ENCODE assay signal across 20 cellular contexts in the genomic region with DNA sequence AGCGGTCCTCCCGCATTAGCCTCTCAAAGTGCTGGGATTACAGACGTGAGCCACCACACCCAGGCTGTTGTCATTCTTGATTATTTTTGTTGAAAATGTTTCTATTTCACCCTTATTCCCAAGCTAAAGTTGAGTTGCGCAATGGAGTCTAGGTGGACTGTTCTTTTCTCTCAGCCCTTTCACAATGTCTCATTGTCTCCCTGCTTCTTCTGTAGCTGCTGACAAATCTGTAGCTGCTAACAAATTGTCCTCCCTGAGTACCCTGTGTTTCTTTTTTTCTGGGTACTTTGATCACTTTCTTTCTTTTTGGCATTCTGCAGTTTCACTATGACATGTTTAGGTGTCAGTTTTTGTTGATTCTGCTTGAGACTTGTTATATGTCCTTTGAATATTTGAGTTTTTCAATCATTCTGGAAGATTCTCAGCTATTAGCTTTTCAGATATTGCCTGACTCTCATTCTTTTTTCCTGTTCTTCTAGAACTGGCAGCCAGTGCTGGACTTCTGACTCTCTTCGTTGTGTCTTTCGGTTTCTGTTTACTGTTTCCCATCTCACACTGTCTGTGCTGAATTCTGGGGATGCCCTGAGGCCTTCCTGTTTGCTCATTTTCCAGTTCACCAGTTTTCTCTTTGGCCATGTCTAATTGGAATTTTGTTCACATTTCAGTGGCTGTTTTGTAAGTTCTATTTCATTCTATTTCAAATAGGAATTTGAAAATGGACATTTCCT. TPM values are rescaled to one million over a fixed set of nuclear protein-coding genes. Genes with fewer than 3 reads are reported as not detected.
DNase-seq lines count a peak whose midpoint lies in the region; ATAC-seq, FAIRE-seq and TF ChIP-seq lines count a peak whose summit lies in the region.
"Had no signal": no experiment of that assay in that cellular context is flagged by ENCODE, and none has a peak within 500 bp of the region (broad histone marks: within the 10 kb centered on the region; RNA-seq: fewer than 3 reads in every experiment).

No MANE protein-coding gene starts in this region.

- no peak overlapping the region for H3K4me2 ChIP-seq in astrocyte (ENCODE audit: low read length)
- no peak overlapping the region for H3K4me2 ChIP-seq in trophoblast cell (ENCODE audit: low read length)

- H2BK5ac ChIP-seq in trophoblast cell (ENCODE audit: low read depth, low read length, poor library complexity), result no peak overlapping the region

- WGBS in trophoblast cell (ENCODE audit: extremely low coverage, insufficient coverage, insufficient read length), result no CpG with 5 or more reads among the region's 6 CpGs

- no peak overlapping the region for H3K18ac ChIP-seq in trophoblast cell (ENCODE audit: low read length)

- H3K14ac ChIP-seq in trophoblast cell (ENCODE audit: low read length), result no peak overlapping the region

- H2AFZ ChIP-seq in astrocyte (ENCODE audit: low read depth, low read length) (no peak overlapping the region), trophoblast cell (ENCODE audit: insufficient read depth, low read length, poor library complexity) (no peak overlapping the region)

- no peak overlapping the region for H4K91ac ChIP-seq in trophoblast cell (ENCODE audit: low read depth, low read length)

- no peak for TF ChIP-seq CTCF in NB4 (IDR thresholded peaks at IDR 0.05; ENCODE audit: low read depth, low read length)
- no peak for TF ChIP-seq CTCF in astrocyte (IDR thresholded peaks at IDR 0.05; ENCODE audit: insufficient read depth, low read depth, low read length)
- no peak for TF ChIP-seq CTCF in right atrium auricular region (IDR thresholded peaks at IDR 0.05)

- H3K4me1 Mint-ChIP-seq in activated T-cell treated with anti-CD3 and anti-CD28 coated beads, Interleukin-2, amount 50 U/mL, for 72 hours (ENCODE audit: low read depth), result peaks cover 30% of the 10 kb centered on the region
- peaks cover 3% of the 10 kb centered on the region for H3K4me1 Mint-ChIP-seq in astrocyte (ENCODE audit: low read depth, unreplicated experiment)

- H3K79me1 ChIP-seq in trophoblast cell (ENCODE audit: low read length), result peaks cover 14% of the 10 kb centered on the region

- peak overlapping the region in 1 of 2 donors; percentile 67 for H3K4me3 Mint-ChIP-seq in activated T-cell treated with anti-CD3 and anti-CD28 coated beads, Interleukin-2, amount 50 U/mL, for 72 hours
- H3K4me3 Mint-ChIP-seq in astrocyte (ENCODE audit: unreplicated experiment), result no peak overlapping the region

- H4K12ac ChIP-seq in trophoblast cell (ENCODE audit: low read depth, low read length), result no peak overlapping the region

- H2BK120ac ChIP-seq in trophoblast cell (ENCODE audit: insufficient read depth, low read length, poor library complexity), result no peak overlapping the region

- H3K4me3 ChIP-seq in NB4 (ENCODE audit: low read depth, low read length), result no peak overlapping the region
- H3K4me3 ChIP-seq in astrocyte (ENCODE audit: insufficient read depth, low read depth, low read length), result no peak overlapping the region
- no peak overlapping the region for H3K4me3 ChIP-seq in trophoblast cell (ENCODE audit: low read depth, low read length)
- H3K4me3 ChIP-seq in right atrium auricular region, result no peak overlapping the region
- H3K4me3 ChIP-seq: body of pancreas, ovary, thoracic aorta had no signal

- peak in 1 of 2 donors; percentile 43 for ATAC-seq in activated T-cell treated with anti-CD3 and anti-CD28 coated beads, Interleukin-2, amount 50 U/mL, for 72 hours (replicated peaks in 1 of 2)
- no peak for ATAC-seq in HG02610 (IDR thresholded peaks at IDR 0.05; ENCODE audit: unreplicated experiment)
- no peak for ATAC-seq in GM18519 (IDR thresholded peaks at IDR 0.05; ENCODE audit: low FRiP score, unreplicated experiment)
- ATAC-seq: body of pancreas had no signal

- peak overlapping the region; percentile 45 for H3K27ac Mint-ChIP-seq in activated T-cell treated with anti-CD3 and anti-CD28 coated beads, Interleukin-2, amount 50 U/mL, for 72 hours
- H3K27ac Mint-ChIP-seq in astrocyte (ENCODE audit: unreplicated experiment), result peak overlapping the region; percentile 2

- DNase-seq in activated T-cell treated with anti-CD3 and anti-CD28 coated beads, Interleukin-2, amount 50 U/mL, for 72 hours, result no peak
- DNase-seq in activated T-cell treated with anti-CD3 and anti-CD28 coated beads for 4 hours (no peak), NB4 (ENCODE audit: low read depth) (peak; percentile 45), astrocyte (ENCODE audit: low read depth) (no peak), trophoblast cell (peak; percentile 29 to 77), right atrium auricular region (ENCODE audit: low spot score) (no peak)
- DNase-seq: body of pancreas; effector CD8-positive, alpha-beta T cell; H7; islet precursor cell; Kasumi-1; midbrain; ovary; SHP77 treated with DMSO at 0.1 percent for 48 hours; stimulated activated CD4-positive, alpha-beta T cell treated with anti-CD3 and anti-CD28 coated beads, Interleukin-12 subunit alpha, Interleukin-12 subunit beta, amount 100 ng/mL, for 4 hours had no signal

- H3K9me3 ChIP-seq in astrocyte (ENCODE audit: insufficient read depth, low read depth, low read length) (no peaks in the 10 kb centered on the region), trophoblast cell (ENCODE audit: insufficient read depth, low read depth, low read length) (no peaks in the 10 kb centered on the region), right atrium auricular region (peaks cover 0 to 15% of the 10 kb centered on the region in 2 donors)
- H3K9me3 ChIP-seq: body of pancreas, ovary, thoracic aorta had no signal

- H3K4me1 ChIP-seq in astrocyte (ENCODE audit: insufficient read depth, low read length) (peaks cover 16% of the 10 kb centered on the region), trophoblast cell (ENCODE audit: control insufficient read depth in 1 of 2, insufficient read depth in 2 of 2, low read length in 2 of 2) (peaks cover 10 to 11% of the 10 kb centered on the region in 2 experiments), right atrium auricular region (peaks cover 0 to 28% of the 10 kb centered on the region in 2 donors)

- H3K36me3 ChIP-seq in astrocyte (ENCODE audit: insufficient read depth, low read length) (no peaks in the 10 kb centered on the region), trophoblast cell (ENCODE audit: control insufficient read depth in 1 of 2, insufficient read depth in 2 of 2, low read length in 2 of 2) (no peaks in the 10 kb centered on the region), right atrium auricular region (no peaks in the 10 kb centered on the region)
- H3K36me3 ChIP-seq: ovary had no signal

- peaks cover 11% of the 10 kb centered on the region for H3K27me3 Mint-ChIP-seq in activated T-cell treated with anti-CD3 and anti-CD28 coated beads, Interleukin-2, amount 50 U/mL, for 72 hours (ENCODE audit: low read depth)
- no peaks in the 10 kb centered on the region for H3K27me3 Mint-ChIP-seq in astrocyte (ENCODE audit: low read depth, unreplicated experiment)

- no peak for TF ChIP-seq POLR2A in NB4 (IDR thresholded peaks at IDR 0.05; ENCODE audit: extremely low read depth, insufficient read length)

- H3K23ac ChIP-seq in trophoblast cell (ENCODE audit: low read length), result no peak overlapping the region

- no peak overlapping the region for H3K4ac ChIP-seq in trophoblast cell (ENCODE audit: low read depth, low read length)

- no peak overlapping the region for H2AK5ac ChIP-seq in trophoblast cell (ENCODE audit: low read length)

- H3K27me3 ChIP-seq in astrocyte (ENCODE audit: insufficient read depth, low read length) (no peaks in the 10 kb centered on the region), trophoblast cell (ENCODE audit: insufficient read depth, low read length) (no peaks in the 10 kb centered on the region), right atrium auricular region (no peaks in the 10 kb centered on the region)
- H3K27me3 ChIP-seq: body of pancreas, ovary had no signal

- peak; percentile 23 for FAIRE-seq in astrocyte (lab: Jason Lieb, UNC)
- FAIRE-seq: D721Med had no signal

- H3K9me3 Mint-ChIP-seq in activated T-cell treated with anti-CD3 and anti-CD28 coated beads, Interleukin-2, amount 50 U/mL, for 72 hours, result peaks cover 2 to 8% of the 10 kb centered on the region in 2 donors
- H3K9me3 Mint-ChIP-seq in astrocyte (ENCODE audit: unreplicated experiment), result no peaks in the 10 kb centered on the region

- peaks cover 4 to 5% of the 10 kb centered on the region in 2 donors for H3K36me3 Mint-ChIP-seq in activated T-cell treated with anti-CD3 and anti-CD28 coated beads, Interleukin-2, amount 50 U/mL, for 72 hours (ENCODE audit: insufficient read depth in 2 of 2)
- peaks cover 16% of the 10 kb centered on the region for H3K36me3 Mint-ChIP-seq in astrocyte (ENCODE audit: low read depth, unreplicated experiment)

- no peaks in the 10 kb centered on the region for H3K79me2 ChIP-seq in astrocyte (ENCODE audit: insufficient read depth, low read length)
- peaks cover under 1% of the 10 kb centered on the region for H3K79me2 ChIP-seq in trophoblast cell (ENCODE audit: control insufficient read depth, insufficient read depth, low read length, poor library complexity)

- H2BK12ac ChIP-seq in trophoblast cell (ENCODE audit: low read length), result no peak overlapping the region

- H4K20me1 ChIP-seq in astrocyte (ENCODE audit: insufficient read depth, low read length), result peaks cover 4% of the 10 kb centered on the region

- H3K9ac ChIP-seq in astrocyte (ENCODE audit: low read length) (no peak overlapping the region), trophoblast cell (ENCODE audit: low read length) (no peak overlapping the region)

- no peak overlapping the region for H4K8ac ChIP-seq in trophoblast cell (ENCODE audit: low read depth, low read length)

- H3K27ac ChIP-seq in astrocyte (ENCODE audit: low read depth, low read length) (no peak overlapping the region), trophoblast cell (ENCODE audit: low read depth, low read length) (no peak overlapping the region), right atrium auricular region (no peak overlapping the region)
- H3K27ac ChIP-seq: ovary, thoracic aorta had no signal

RNA-seq across cellular contexts. Expression of gene ABCD1, which starts 6.6 kb away (rescaled TPM):
- 1 to 10 TPM; 8.0 to 8.3 TPM for total RNA-seq in activated T-cell treated with anti-CD3 and anti-CD28 coated beads, Interleukin-2, amount 50 U/mL, for 72 hours
- total RNA-seq in astrocyte (27.2 and 30.5 TPM in 2 replicates), right atrium auricular region (10 to 100 TPM; 15.2 to 18.0 TPM)
- polyA plus RNA-seq in trophoblast cell (2013), result 21.5 and 22.9 TPM in 2 replicates

RNA-seq across cellular contexts. Expression of gene BCAP31, which starts 7.1 kb away (rescaled TPM):
- 10 to 100 TPM; 91.5 to 94.1 TPM for total RNA-seq in activated T-cell treated with anti-CD3 and anti-CD28 coated beads, Interleukin-2, amount 50 U/mL, for 72 hours
- 219 and 222 TPM in 2 replicates for total RNA-seq in astrocyte
- polyA plus RNA-seq in trophoblast cell (2013), result 133 and 142 TPM in 2 replicates
- total RNA-seq in right atrium auricular region, result 100 to 1,000 TPM in 1 of 2 donors, 10 to 100 TPM in 1; 86.3 to 109 TPM

RNA-seq across cellular contexts. Expression of gene PLXNB3, which starts 32.8 kb away (rescaled TPM):
- 1 to 10 TPM in 1 of 2 donors, under 1 TPM in 1; 0.77 to 1.7 TPM for total RNA-seq in activated T-cell treated with anti-CD3 and anti-CD28 coated beads, Interleukin-2, amount 50 U/mL, for 72 hours
- total RNA-seq in astrocyte, result 5.3 and 5.4 TPM in 2 replicates
- polyA plus RNA-seq in trophoblast cell (2013), result 0.23 and 0.33 TPM in 2 replicates
- 1 to 10 TPM; 5.6 to 8.2 TPM for total RNA-seq in right atrium auricular region
- total RNA-seq: H7 had no signal

RNA-seq across cellular contexts. Expression of gene SLC6A8, which starts 43.6 kb away (rescaled TPM):
- total RNA-seq in activated T-cell treated with anti-CD3 and anti-CD28 coated beads, Interleukin-2, amount 50 U/mL, for 72 hours, result 1 to 10 TPM; 1.8 to 2.2 TPM
- total RNA-seq in astrocyte (52.6 and 57.9 TPM in 2 replicates), right atrium auricular region (10 to 100 TPM; 71.3 to 76.6 TPM)
- polyA plus RNA-seq in trophoblast cell (2013), result 39.7 and 43.0 TPM in 2 replicates

RNA-seq across cellular contexts. Expression of gene SRPK3, which starts 49.6 kb away (rescaled TPM):
- not detected for total RNA-seq in activated T-cell treated with anti-CD3 and anti-CD28 coated beads, Interleukin-2, amount 50 U/mL, for 72 hours
- total RNA-seq in astrocyte (not detected in 2 replicates), right atrium auricular region (10 to 100 TPM; 19.4 to 24.6 TPM)
- polyA plus RNA-seq in trophoblast cell (2013), result not detected in 2 replicates
- total RNA-seq: body of pancreas, glomerular endothelial cell, H7 had no signal

Comparison
In these comparisons a context has a peak if more than half of its experiments do, and no peak if none do; other contexts are left out.
1. DNase-seq: peak in NB4 (single experiment) and trophoblast cell (2 of 2); none in activated T-cell treated with anti-CD3 and anti-CD28 coated beads, Interleukin-2, amount 50 U/mL, for 72 hours (0 of 2), activated T-cell treated with anti-CD3 and anti-CD28 coated beads for 4 hours (single experiment), astrocyte (single experiment) and right atrium auricular region (single experiment).